In genomic region chr10:73782749-73783085, GRCh38 we compare ENCODE assay signal across 9 cellular contexts. TPM values are rescaled to one million over a fixed set of nuclear protein-coding genes. Genes with fewer than 3 reads are reported as not detected.
DNase-seq lines count a peak whose midpoint lies in the region; ATAC-seq, FAIRE-seq and TF ChIP-seq lines count a peak whose summit lies in the region.
"Had no signal": no experiment of that assay in that cellular context is flagged by ENCODE, and none has a peak within 500 bp of the region (broad histone marks: within the 10 kb centered on the region; RNA-seq: fewer than 3 reads in every experiment).

No MANE protein-coding gene starts in this region.

- H3K4me1 Mint-ChIP-seq in activated CD4-positive, alpha-beta T cell treated with anti-CD3 and anti-CD28 coated beads, Interleukin-2, amount 10 ng/mL, durations not matched to agents 24 days and 14 days, result peaks cover 45% of the 10 kb centered on the region
- peaks cover 67% of the 10 kb centered on the region for H3K4me1 Mint-ChIP-seq in activated naive CD8-positive, alpha-beta T cell treated with anti-CD3 and anti-CD28 coated beads, Interleukin-2, amount 50 U/mL, for 24 hours

- no peaks in the 10 kb centered on the region for H3K9me3 Mint-ChIP-seq in activated CD4-positive, alpha-beta T cell treated with anti-CD3 and anti-CD28 coated beads, Interleukin-2, amount 10 ng/mL, durations not matched to agents 24 days and 14 days
- no peaks in the 10 kb centered on the region for H3K9me3 Mint-ChIP-seq in activated naive CD8-positive, alpha-beta T cell treated with anti-CD3 and anti-CD28 coated beads, Interleukin-2, amount 50 U/mL, for 24 hours

- DNase-seq in activated CD4-positive, alpha-beta T cell treated with anti-CD3 and anti-CD28 coated beads, Interleukin-2, amount 10 ng/mL, durations not matched to agents 24 days and 14 days, result no peak
- no peak for DNase-seq in activated CD4-positive, alpha-beta T cell treated with anti-CD3 and anti-CD28 coated beads for 1 hour
- DNase-seq in activated naive CD8-positive, alpha-beta T cell treated with anti-CD3 and anti-CD28 coated beads, Interleukin-2, amount 50 U/mL, for 24 hours, result no peak
- DNase-seq in kidney, result no peak
- DNase-seq in thoracic aorta (ENCODE audit: low spot score), result no peak
- no peak for DNase-seq in activated gamma-delta T cell (lab: John Stamatoyannopoulos, UW)
- DNase-seq in activated CD8-positive, alpha-beta memory T cell treated with anti-CD3 and anti-CD28 coated beads, Interleukin-2, amount 50 U/mL, for 4 hours, result no peak
- DNase-seq: activated CD4-positive, alpha-beta T cell treated with anti-CD3 and anti-CD28 coated beads, Interleukin-2, amount 50 U/mL, for 48 hours had no signal

- FAIRE-seq in kidney (lab: Jason Lieb, UNC), result no peak

- H3K9me3 ChIP-seq in kidney (ENCODE audit: control insufficient read depth in 1 of 2, low read length in 2 of 2) (no peaks in the 10 kb centered on the region), thoracic aorta (no peaks in the 10 kb centered on the region)

- H3K36me3 ChIP-seq in kidney (ENCODE audit: control insufficient read depth in 1 of 2, insufficient read depth in 2 of 2, low read length in 2 of 2), result no peaks in the 10 kb centered on the region
- peaks cover 15% of the 10 kb centered on the region for H3K36me3 ChIP-seq in thoracic aorta

- H3K4me3 ChIP-seq in kidney (ENCODE audit: low read length in 2 of 2) (peak overlapping the region; percentile 89 to 92), thoracic aorta (peak overlapping the region; percentile 99)

- TF ChIP-seq CTCF in kidney (IDR thresholded peaks at IDR 0.05; ENCODE audit: borderline replicate concordance, extremely low read depth, insufficient read depth) (no peak), thoracic aorta (IDR thresholded peaks at IDR 0.05) (no peak)

- peaks cover 24% of the 10 kb centered on the region for H3K36me3 Mint-ChIP-seq in activated CD4-positive, alpha-beta T cell treated with anti-CD3 and anti-CD28 coated beads, Interleukin-2, amount 10 ng/mL, durations not matched to agents 24 days and 14 days (ENCODE audit: low read depth)
- H3K36me3 Mint-ChIP-seq in activated naive CD8-positive, alpha-beta T cell treated with anti-CD3 and anti-CD28 coated beads, Interleukin-2, amount 50 U/mL, for 24 hours (ENCODE audit: low read depth), result peaks cover 7% of the 10 kb centered on the region

- no peak overlapping the region for H3K27ac ChIP-seq in kidney (ENCODE audit: low read depth in 2 of 2, low read length in 2 of 2)
- H3K27ac ChIP-seq in thoracic aorta, result peak overlapping the region; percentile 93 to 98

- H3K4me3 Mint-ChIP-seq in activated CD4-positive, alpha-beta T cell treated with anti-CD3 and anti-CD28 coated beads, Interleukin-2, amount 10 ng/mL, durations not matched to agents 24 days and 14 days, result peak overlapping the region; percentile 100
- peak overlapping the region; percentile 94 for H3K4me3 Mint-ChIP-seq in activated naive CD8-positive, alpha-beta T cell treated with anti-CD3 and anti-CD28 coated beads, Interleukin-2, amount 50 U/mL, for 24 hours

- H3K27ac Mint-ChIP-seq in activated CD4-positive, alpha-beta T cell treated with anti-CD3 and anti-CD28 coated beads, Interleukin-2, amount 10 ng/mL, durations not matched to agents 24 days and 14 days, result peak overlapping the region; percentile 100
- H3K27ac Mint-ChIP-seq in activated naive CD8-positive, alpha-beta T cell treated with anti-CD3 and anti-CD28 coated beads, Interleukin-2, amount 50 U/mL, for 24 hours, result peak overlapping the region; percentile 98

- no peaks in the 10 kb centered on the region for H3K27me3 Mint-ChIP-seq in activated CD4-positive, alpha-beta T cell treated with anti-CD3 and anti-CD28 coated beads, Interleukin-2, amount 10 ng/mL, durations not matched to agents 24 days and 14 days
- no peaks in the 10 kb centered on the region for H3K27me3 Mint-ChIP-seq in activated naive CD8-positive, alpha-beta T cell treated with anti-CD3 and anti-CD28 coated beads, Interleukin-2, amount 50 U/mL, for 24 hours

- H3K27me3 ChIP-seq in thoracic aorta (replicated peaks; ENCODE audit: insufficient read depth), result no peaks in the 10 kb centered on the region

- ATAC-seq in activated naive CD8-positive, alpha-beta T cell treated with anti-CD3 and anti-CD28 coated beads, Interleukin-2, amount 50 U/mL, for 24 hours, result no peak
- no peak for ATAC-seq in thoracic aorta (ENCODE audit: insufficient number of reproducible peaks, low FRiP score, low read depth)
- ATAC-seq in HG03521 (IDR thresholded peaks at IDR 0.05; ENCODE audit: unreplicated experiment), result no peak

- H3K4me1 ChIP-seq in kidney (ENCODE audit: control insufficient read depth in 1 of 2, insufficient read depth in 1 of 2, low read depth in 1 of 2, low read length in 2 of 2) (peaks cover 7 to 20% of the 10 kb centered on the region in 2 donors), thoracic aorta (ENCODE audit: control insufficient read depth in 1 of 2, low read depth in 2 of 2) (peaks cover 30 to 53% of the 10 kb centered on the region in 2 donors)

- peak overlapping the region; percentile 81 to 88 for H3K9ac ChIP-seq in kidney (ENCODE audit: low read length in 2 of 2)

- intact Hi-C loops in activated CD4-positive, alpha-beta T cell treated with anti-CD3 and anti-CD28 coated beads, Interleukin-2, amount 10 ng/mL, durations not matched to agents 24 days and 14 days (cut with micrococcal nuclease), result loop anchor here (1.0 kb wide), 1 partner anchor 287 kb away; no protein-coding TSS in a partner anchor
- intact Hi-C loops in kidney (cut with DNase I), result no loop called here

RNA-seq across cellular contexts. Expression of gene CHCHD1, which starts 0.9 kb away (rescaled TPM):
- total RNA-seq in activated CD4-positive, alpha-beta T cell treated with anti-CD3 and anti-CD28 coated beads, Interleukin-2, amount 10 ng/mL, durations not matched to agents 24 days and 14 days, result 34.9 and 37.8 TPM in 2 replicates
- total RNA-seq in kidney (23.4 TPM), thoracic aorta (10 to 100 TPM; 20.7 to 22.6 TPM)
- 105 TPM for polyA plus RNA-seq in kidney (ENCODE audit: insufficient read depth, low read depth, low replicate concordance)

RNA-seq across cellular contexts. Expression of gene ZSWIM8, which starts 2.7 kb away (rescaled TPM):
- total RNA-seq in activated CD4-positive, alpha-beta T cell treated with anti-CD3 and anti-CD28 coated beads, Interleukin-2, amount 10 ng/mL, durations not matched to agents 24 days and 14 days, result 50.8 and 53.5 TPM in 2 replicates
- total RNA-seq in kidney (91.8 TPM), thoracic aorta (100 to 1,000 TPM; 126 to 144 TPM)
- polyA plus RNA-seq in kidney (ENCODE audit: insufficient read depth, low read depth, low replicate concordance), result 96.7 TPM

RNA-seq across cellular contexts. Expression of gene NDST2, which starts 28.7 kb away (rescaled TPM):
- 50.5 and 50.6 TPM in 2 replicates for total RNA-seq in activated CD4-positive, alpha-beta T cell treated with anti-CD3 and anti-CD28 coated beads, Interleukin-2, amount 10 ng/mL, durations not matched to agents 24 days and 14 days
- total RNA-seq in kidney, result 42.6 TPM
- polyA plus RNA-seq in kidney (ENCODE audit: insufficient read depth, low read depth, low replicate concordance), result 11.7 TPM
- 10 to 100 TPM; 55.0 to 78.2 TPM for total RNA-seq in thoracic aorta

RNA-seq across cellular contexts. Expression of gene SEC24C, which starts 38.5 kb away (rescaled TPM):
- 106 TPM in 2 replicates for total RNA-seq in activated CD4-positive, alpha-beta T cell treated with anti-CD3 and anti-CD28 coated beads, Interleukin-2, amount 10 ng/mL, durations not matched to agents 24 days and 14 days
- total RNA-seq in kidney (66.9 TPM), thoracic aorta (10 to 100 TPM; 55.7 to 80.1 TPM)
- polyA plus RNA-seq in kidney (ENCODE audit: insufficient read depth, low read depth, low replicate concordance), result 39.2 TPM

Comparison
In these comparisons a context has a peak if more than half of its experiments do, and no peak if none do; other contexts are left out.
1. H3K27ac ChIP-seq: peak in thoracic aorta (2 of 2); none in kidney (0 of 2).